Comparison of ENCODE assay signal across 22 cellular contexts in genomic region chr12:100970894-100971293, GRCh38.
"Had no signal": no experiment of that assay in that cellular context is flagged by ENCODE, and none has a peak within 500 bp of the region (broad histone marks: within the 10 kb centered on the region; RNA-seq: fewer than 3 reads in every experiment).

No MANE protein-coding gene starts in this region.

- H3K4me1 Mint-ChIP-seq: IgD-negative memory B cell had no signal

- H3K4me2 ChIP-seq: KMS-11 had no signal

- H3K9me3 Mint-ChIP-seq: IgD-negative memory B cell had no signal

- H3K9ac ChIP-seq: KMS-11 had no signal

- H3K27ac ChIP-seq: KMS-11 had no signal

- H3K27me3 Mint-ChIP-seq: IgD-negative memory B cell had no signal

- DNase-seq: Kasumi-1, MM.1S, NCI-H1092 treated with DMSO at 0.1 percent for 48 hours, NCI-H1436, NCI-H187, NCI-H2029, NCI-H2081 treated with DMSO at 0.1 percent for 48 hours, NCI-H2171, NCI-H226, NCI-H446, NCI-H510A, NCI-H524 treated with DMSO at 0.1 percent for 48 hours, NCI-H69, NCI-H774, Right ventricle myocardium superior, RPMI8226, T-helper 1 cell had no signal

- H3K4me3 Mint-ChIP-seq: IgD-negative memory B cell had no signal

- FAIRE-seq: K562, RCC 7860 had no signal

- ATAC-seq: K562, SK-N-SH treated with all-trans-retinoic acid at 6 μM for 48 hours had no signal

- H3K4me3 ChIP-seq: K562 had no signal

- H3K36me3 Mint-ChIP-seq: IgD-negative memory B cell had no signal

- H3K27ac Mint-ChIP-seq: IgD-negative memory B cell had no signal
